ENCODE assay signal across 8 cellular contexts in genomic region chr7:135977742-135978066, GRCh38. TPM values are rescaled to one million over a fixed set of nuclear protein-coding genes. Genes with fewer than 3 reads are reported as not detected.
DNase-seq lines count a peak whose midpoint lies in the region; ATAC-seq and TF ChIP-seq lines count a peak whose summit lies in the region.

No MANE protein-coding gene starts in this region.

- H3K27me3 ChIP-seq in GM06990 (replicated peaks; ENCODE audit: control insufficient read depth, insufficient read depth, low read length) (no peaks in the 10 kb centered on the region), RWPE2 (ENCODE audit: insufficient read depth, poor library complexity, severe bottlenecking) (no peaks in the 10 kb centered on the region), esophagus squamous epithelium (no peaks in the 10 kb centered on the region), trophoblast cell (ENCODE audit: insufficient read depth, low read length) (no peaks in the 10 kb centered on the region)

- no peak overlapping the region for H3K18ac ChIP-seq in trophoblast cell (ENCODE audit: low read length)

- no peak overlapping the region for H3K9ac ChIP-seq in trophoblast cell (ENCODE audit: low read length)

- H3K9me3 ChIP-seq in RWPE2 (ENCODE audit: severe bottlenecking) (no peaks in the 10 kb centered on the region), esophagus squamous epithelium (no peaks in the 10 kb centered on the region), trophoblast cell (ENCODE audit: insufficient read depth, low read depth, low read length) (no peaks in the 10 kb centered on the region)

- no peak overlapping the region for H2BK5ac ChIP-seq in trophoblast cell (ENCODE audit: low read depth, low read length, poor library complexity)

- H3K79me1 ChIP-seq in trophoblast cell (ENCODE audit: low read length) = peaks cover 7% of the 10 kb centered on the region

- no peak for TF ChIP-seq POLR2A in esophagus squamous epithelium (IDR thresholded peaks at IDR 0.05)

- H3K4me1 ChIP-seq in RWPE2 (ENCODE audit: insufficient read depth, poor library complexity, severe bottlenecking) (peaks cover 25% of the 10 kb centered on the region), esophagus squamous epithelium (peaks cover 3 to 73% (median 28%) of the 10 kb centered on the region in 3 donors), trophoblast cell (ENCODE audit: control insufficient read depth in 1 of 2, insufficient read depth in 2 of 2, low read length in 2 of 2) (peaks cover 0 to 2% of the 10 kb centered on the region in 2 experiments)

- peak overlapping the region; percentile 68 for H4K8ac ChIP-seq in trophoblast cell (ENCODE audit: low read depth, low read length)

- intact Hi-C loops in esophagus squamous epithelium (cut with DNase I) = no loop called here

- WGBS in esophagus squamous epithelium, 2 donors = 41 to 51% methylated on average over 6 of the region's 6 CpGs
- WGBS in trophoblast cell (ENCODE audit: extremely low coverage, insufficient coverage, insufficient read length) = no CpG with 5 or more reads among the region's 6 CpGs

- DNase-seq in GM06990 (ENCODE audit: extremely low read depth, insufficient read length) (no peak), RWPE2 (ENCODE audit: low spot score) (no peak), esophagus squamous epithelium (lab: John Stamatoyannopoulos, UW) (no peak), trophoblast cell (no peak), ecto neural progenitor cell (ENCODE audit: low spot score) (no peak)
- no peak for DNase-seq in stimulated activated CD4-positive, alpha-beta T cell treated with anti-CD3 and anti-CD28 coated beads, Interleukin-12 subunit alpha, Interleukin-12 subunit beta, amount 100 ng/mL, for 4 hours

- no peak overlapping the region for H2BK120ac ChIP-seq in trophoblast cell (ENCODE audit: insufficient read depth, low read length, poor library complexity)

- H3K23ac ChIP-seq in trophoblast cell (ENCODE audit: low read length) = no peak overlapping the region

- H3K4me3 ChIP-seq in GM06990 (replicated peaks; ENCODE audit: low read depth, low read length) (peak overlapping the region; percentile 86), RWPE2 (ENCODE audit: severe bottlenecking) (peak overlapping the region; percentile 87), esophagus squamous epithelium (peak overlapping the region; percentile 78 to 90 (median 84)), trophoblast cell (ENCODE audit: low read depth, low read length) (no peak overlapping the region)

- peak overlapping the region; percentile 66 for H4K12ac ChIP-seq in trophoblast cell (ENCODE audit: low read depth, low read length)

- H4K91ac ChIP-seq in trophoblast cell (ENCODE audit: low read depth, low read length) = no peak overlapping the region

- no peak for ATAC-seq in RWPE2 (ENCODE audit: low read depth)
- ATAC-seq in GM21825 (IDR thresholded peaks at IDR 0.05; ENCODE audit: unreplicated experiment) = no peak
- ATAC-seq in GM21528 (IDR thresholded peaks at IDR 0.05; ENCODE audit: low FRiP score, unreplicated experiment) = no peak

- no peak overlapping the region for H3K14ac ChIP-seq in trophoblast cell (ENCODE audit: low read length)

- H3K36me3 ChIP-seq in GM06990 (ENCODE audit: control insufficient read depth, insufficient read depth, low read length) (no peaks in the 10 kb centered on the region), RWPE2 (ENCODE audit: low read depth) (peaks cover 23% of the 10 kb centered on the region), esophagus squamous epithelium (peaks cover 0 to 6% (median 0%) of the 10 kb centered on the region in 3 donors), trophoblast cell (ENCODE audit: control insufficient read depth in 1 of 2, insufficient read depth in 2 of 2, low read length in 2 of 2) (peaks cover 3% of the 10 kb centered on the region in 2 experiments)

- H2BK12ac ChIP-seq in trophoblast cell (ENCODE audit: low read length) = no peak overlapping the region

- peak overlapping the region; percentile 21 for H2AFZ ChIP-seq in trophoblast cell (ENCODE audit: insufficient read depth, low read length, poor library complexity)

- peak overlapping the region; percentile 38 for H3K4me2 ChIP-seq in trophoblast cell (ENCODE audit: low read length)

- H3K79me2 ChIP-seq in trophoblast cell (ENCODE audit: control insufficient read depth, insufficient read depth, low read length, poor library complexity) = peaks cover 6% of the 10 kb centered on the region

- H2AK5ac ChIP-seq in trophoblast cell (ENCODE audit: low read length) = no peak overlapping the region

- H3K27ac ChIP-seq in RWPE2 (ENCODE audit: poor library complexity, severe bottlenecking) (peak overlapping the region; percentile 72), esophagus squamous epithelium (peak overlapping the region; percentile 91 to 93 (median 92)), trophoblast cell (ENCODE audit: low read depth, low read length) (no peak overlapping the region)

- no peak overlapping the region for H3K4ac ChIP-seq in trophoblast cell (ENCODE audit: low read depth, low read length)

- no peak for TF ChIP-seq CTCF in GM06990 (IDR thresholded peaks at IDR 0.05; ENCODE audit: insufficient read depth, low read length, poor library complexity, severe bottlenecking)
- no peak for TF ChIP-seq CTCF in RWPE2 (IDR thresholded peaks at IDR 0.05; ENCODE audit: poor library complexity, severe bottlenecking)
- no peak for TF ChIP-seq CTCF in esophagus squamous epithelium (IDR thresholded peaks at IDR 0.05)

RNA-seq across cellular contexts. Expression of gene MTPN, which starts 0.5 kb away (rescaled TPM):
- 100 to 1,000 TPM; 100 to 182 (median 145) TPM for total RNA-seq in esophagus squamous epithelium
- 164 and 166 TPM in 2 replicates for polyA plus RNA-seq in trophoblast cell (2013)
